ENCODE assay signal across 9 cellular contexts in genomic region chr1:33410091-33410701, GRCh38. TPM values are rescaled to one million over a fixed set of nuclear protein-coding genes. Genes with fewer than 3 reads are reported as not detected.
DNase-seq lines count a peak whose midpoint lies in the region; ATAC-seq and TF ChIP-seq lines count a peak whose summit lies in the region.
"Had no signal": no experiment of that assay in that cellular context is flagged by ENCODE, and none has a peak within 500 bp of the region (broad histone marks: within the 10 kb centered on the region; RNA-seq: fewer than 3 reads in every experiment).

No MANE protein-coding gene starts in this region.

- peak; percentile 72 for ATAC-seq in left ventricle myocardium superior
- ATAC-seq in GM21381 (IDR thresholded peaks at IDR 0.05; ENCODE audit: unreplicated experiment) = no peak
- no peak for ATAC-seq in HG03565 (IDR thresholded peaks at IDR 0.05; ENCODE audit: unreplicated experiment)

- no peak for TF ChIP-seq POLR2A in stomach (IDR thresholded peaks at IDR 0.05)

- H3K36me3 ChIP-seq in MG63 (no peaks in the 10 kb centered on the region), stomach (no peaks in the 10 kb centered on the region)

- H3K27me3 ChIP-seq in MG63 = no peaks in the 10 kb centered on the region
- no peaks in the 10 kb centered on the region for H3K27me3 ChIP-seq in stomach

- peaks cover 0 to 12% (median 3%) of the 10 kb centered on the region in 4 donors for H3K4me1 ChIP-seq in stomach

- peak; percentile 38 for DNase-seq in MG63
- peak; percentile 79 for DNase-seq in astrocyte of the hippocampus (ENCODE audit: low read depth, low spot score)
- DNase-seq in left ventricle myocardium superior = no peak
- DNase-seq in stomach = no peak
- no peak for DNase-seq in NK-92 treated with Interleukin-12 subunit alpha and Interleukin-12 subunit beta, amount 100 ng/mL, for 24 hours (lab: John Stamatoyannopoulos, UW)
- DNase-seq: stimulated activated CD4-positive, alpha-beta T cell treated with anti-CD3 and anti-CD28 coated beads, Interleukin-1b, Interleukin-23, amount 100 ng/mL, for 48 hours had no signal

- H3K4me3 ChIP-seq in MG63 = no peak overlapping the region
- no peak overlapping the region for H3K4me3 ChIP-seq in stomach
- H3K4me3 ChIP-seq: SK-N-MC had no signal

- WGBS in stomach, 5 donors = 40 to 46% (median 41%) methylated on average over 5 of the region's 5 CpGs

- H3K9me3 ChIP-seq in MG63 = peaks cover 2% of the 10 kb centered on the region; the same call in 1 of the 2 replicates
- H3K9me3 ChIP-seq in stomach = peaks cover 0 to 4% (median 1%) of the 10 kb centered on the region in 4 donors

- peak overlapping the region in 3 of 5 donors; percentile 6 to 24 (median 14) for H3K27ac ChIP-seq in stomach
- H3K27ac ChIP-seq: SK-N-MC had no signal

- no peak for TF ChIP-seq EP300 in stomach (IDR thresholded peaks at IDR 0.05)

- intact Hi-C loops in left ventricle myocardium superior (cut with micrococcal nuclease) (no loop called here), stomach (cut with DNase I; ENCODE audit: low total_unique reads) (no loop called here)

- no peak for TF ChIP-seq CTCF in stomach (IDR thresholded peaks at IDR 0.05)

RNA-seq across cellular contexts. Expression of gene PHC2, which starts 20.7 kb away (rescaled TPM):
- total RNA-seq in MG63 (2014; rRNA removed; shearing (Covaris generic); ENCODE audit: low replicate concordance) = 67.2 and 102 TPM in 2 replicates
- total RNA-seq in left ventricle myocardium superior = 118 TPM
- total RNA-seq in stomach = 100 to 1,000 TPM in 3 of 5 donors, 10 to 100 TPM in 2; 72.0 to 123 (median 107) TPM
- polyA plus RNA-seq in stomach = 100 to 1,000 TPM in 2 of 3 donors, 10 to 100 TPM in 1; 70.8 to 140 (median 121) TPM

Comparison
In these comparisons a context has a peak if more than half of its experiments do, and no peak if none do; other contexts are left out.
1. DNase-seq: peak in MG63 (single experiment) and astrocyte of the hippocampus (single experiment); none in left ventricle myocardium superior (single experiment), stomach (single experiment) and NK-92 treated with Interleukin-12 subunit alpha and Interleukin-12 subunit beta, amount 100 ng/mL, for 24 hours (single experiment).